In the genomic region with DNA sequence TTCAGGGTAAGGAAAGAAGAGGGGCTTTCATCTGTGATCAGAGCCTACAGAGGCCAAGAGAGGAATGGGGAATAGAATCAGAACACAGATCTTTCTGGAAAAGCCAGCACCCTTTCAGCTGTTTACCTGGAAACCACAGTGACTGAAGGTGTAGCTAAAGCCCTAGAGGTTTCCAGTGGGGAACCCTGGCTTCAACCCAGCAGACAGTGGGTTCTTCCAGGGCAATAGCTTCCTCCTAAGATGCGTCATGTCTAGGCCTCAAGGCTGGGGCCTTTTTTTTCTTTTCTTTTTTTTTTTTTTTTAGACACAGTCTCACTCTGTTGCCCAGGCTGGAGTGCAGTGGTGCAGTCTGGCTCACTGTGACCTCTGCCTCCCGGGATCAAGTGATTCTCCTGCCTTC, we compare ENCODE assay signal across 26 cellular contexts. TPM values are rescaled to one million over a fixed set of nuclear protein-coding genes. Genes with fewer than 3 reads are reported as not detected.
"Had no signal": no experiment of that assay in that cellular context is flagged by ENCODE, and none has a peak within 500 bp of the region (broad histone marks: within the 10 kb centered on the region; RNA-seq: fewer than 3 reads in every experiment).

No MANE protein-coding gene starts in this region.

- H3K27ac ChIP-seq: colonic mucosa, esophagus squamous epithelium, neural progenitor cell, parathyroid adenoma, psoas muscle, sigmoid colon, stomach, thyroid gland, vagina had no signal

- ATAC-seq: left lobe of liver, mucosa of descending colon, psoas muscle, right cardiac atrium had no signal

- DNase-seq: colonic mucosa; effector CD8-positive, alpha-beta T cell; endodermal cell; erythroblast; esophagus squamous epithelium; foreskin melanocyte; hypothalamus; immature natural killer cell; islet precursor cell; mucosa of descending colon; naive B cell; psoas muscle; right cardiac atrium; sigmoid colon; stimulated activated CD4-positive, alpha-beta T cell treated with anti-CD3 and anti-CD28 coated beads, Interleukin-4, amount 100 ng/mL, for 4 hours; stimulated activated naive CD4-positive, alpha-beta T cell; stomach; thyroid gland had no signal

RNA-seq across cellular contexts. Expression of a gene that starts 3.1 kb away (rescaled TPM):
- total RNA-seq: chondrocyte, colonic mucosa, esophagus squamous epithelium, left lobe of liver, liver, osteoblast, psoas muscle, renal cortical epithelial cell, stomach, thyroid gland, vagina had no signal
